8 cellular contexts compared by ENCODE assay signal in the genomic region with DNA sequence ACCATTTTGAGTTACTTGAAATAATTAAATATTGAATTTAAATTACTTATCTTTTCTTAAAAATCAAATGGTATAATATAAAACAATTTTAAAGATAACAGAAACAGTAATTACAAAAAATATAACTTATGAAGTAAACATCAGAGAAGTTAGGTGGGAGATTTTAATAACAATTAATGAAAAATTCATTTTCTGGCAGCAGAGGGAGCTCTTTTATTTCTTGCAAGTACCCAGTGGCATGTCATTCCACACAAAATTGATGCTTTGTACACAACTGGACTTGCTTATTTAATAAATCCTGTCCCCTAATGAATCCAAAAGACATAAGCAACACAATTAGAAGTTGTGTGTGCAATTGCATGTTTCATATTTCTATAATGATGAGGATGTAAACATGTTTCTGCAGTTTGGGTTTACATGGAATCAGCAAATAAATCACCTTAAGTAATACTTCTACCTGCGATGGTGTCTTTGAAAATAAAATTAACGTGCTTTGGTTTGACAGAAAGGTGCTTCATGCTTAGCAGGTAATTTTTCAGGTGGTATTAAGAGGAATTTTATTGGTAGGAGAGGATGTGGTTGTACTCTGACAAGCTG.
A peak's percentile ranks its signal among the peaks of the same experiment; 100 is the strongest.
DNase-seq lines count a peak whose midpoint lies in the region; ATAC-seq, FAIRE-seq and TF ChIP-seq lines count a peak whose summit lies in the region.

No MANE protein-coding gene starts in this region.

- H4K8ac ChIP-seq in neuronal stem cell (ENCODE audit: low read depth, low read length) = no peak overlapping the region

- H3K4me2 ChIP-seq in neuronal stem cell (ENCODE audit: insufficient read depth, low read length, poor library complexity, severe bottlenecking) (no peak overlapping the region), osteoblast (ENCODE audit: insufficient read depth, low read length) (no peak overlapping the region)

- no peak overlapping the region for H3K14ac ChIP-seq in neuronal stem cell (ENCODE audit: low read length)

- H2BK120ac ChIP-seq in neuronal stem cell (ENCODE audit: low read depth, low read length) = no peak overlapping the region

- H2BK15ac ChIP-seq in neuronal stem cell (ENCODE audit: low read length) = no peak overlapping the region

- WGBS in neuronal stem cell (ENCODE audit: extremely low coverage in 2 of 2, insufficient read length in 2 of 2, insufficient replicate concordance in 1 of 2), 2 donors = no CpG with 5 or more reads among the region's 2 CpGs
- WGBS in tibial nerve, 2 donors = 65 to 83% methylated on average over 2 of the region's 2 CpGs

- CTCF ChIA-PET in Calu3 (lab: Charles Lee) = no interaction called here

- intact Hi-C loops in Calu3 (cut with micrococcal nuclease; ENCODE audit: unreplicated experiment) (loop anchor here (10.0 kb wide), 1 partner anchor 621 kb away; no protein-coding TSS in a partner anchor), kidney (cut with DNase I) (no loop called here), left colon (cut with DNase I, micrococcal nuclease) (no loop called here)

- H3K4ac ChIP-seq in neuronal stem cell (ENCODE audit: low read length) = no peak overlapping the region

- ATAC-seq in left colon = no peak

- no peak overlapping the region for H3K18ac ChIP-seq in neuronal stem cell (ENCODE audit: low read length)

- TF ChIP-seq EP300 in tibial nerve (IDR thresholded peaks at IDR 0.05) = no peak

- H3K4me1 Mint-ChIP-seq in Calu3 (ENCODE audit: low read depth, unreplicated experiment) = no peaks in the 10 kb centered on the region

- H3K9me3 ChIP-seq in kidney (ENCODE audit: control insufficient read depth in 1 of 2, low read length in 2 of 2) (no peaks in the 10 kb centered on the region), neuronal stem cell (replicated peaks in 1 of 2; ENCODE audit: control insufficient read depth in 2 of 2, insufficient read depth in 1 of 2, low read depth in 1 of 2, low read length in 2 of 2) (no peaks in the 10 kb centered on the region), tibial nerve (no peaks in the 10 kb centered on the region), osteoblast (ENCODE audit: low read depth, low read length) (no peaks in the 10 kb centered on the region)

- H3K27ac ChIP-seq in kidney (ENCODE audit: low read depth in 2 of 2, low read length in 2 of 2) (no peak overlapping the region), neuronal stem cell (replicated peaks; ENCODE audit: low read length) (no peak overlapping the region), tibial nerve (no peak overlapping the region), osteoblast (ENCODE audit: low read depth, low read length) (no peak overlapping the region)

- no TSS peak for BruUV-seq in Calu3 (replicated peaks; lab: Mats Ljungman, UMichigan)

- TF ChIP-seq POLR2A in tibial nerve (IDR thresholded peaks at IDR 0.05) = no peak

- H4K20me1 ChIP-seq in osteoblast (ENCODE audit: insufficient read depth, low read length) = no peaks in the 10 kb centered on the region

- no peak overlapping the region for H2AFZ ChIP-seq in neuronal stem cell (ENCODE audit: low read length)
- H2AFZ ChIP-seq in osteoblast (ENCODE audit: low read length) = no peak overlapping the region

- H3K4me1 ChIP-seq in kidney (ENCODE audit: control insufficient read depth in 1 of 2, insufficient read depth in 1 of 2, low read depth in 1 of 2, low read length in 2 of 2) (no peaks in the 10 kb centered on the region), neuronal stem cell (ENCODE audit: control insufficient read depth in 2 of 2, insufficient read depth in 1 of 2, low read depth in 1 of 2, low read length in 2 of 2) (peaks cover 0 to 2% of the 10 kb centered on the region in 2 donors), tibial nerve (peaks cover 0 to 4% (median 0%) of the 10 kb centered on the region in 4 donors), osteoblast (ENCODE audit: insufficient read depth, low read length) (no peaks in the 10 kb centered on the region)

- H3K27ac Mint-ChIP-seq in Calu3 (ENCODE audit: unreplicated experiment) = no peak overlapping the region

- no peaks in the 10 kb centered on the region for H3K79me1 ChIP-seq in neuronal stem cell (ENCODE audit: low read depth, low read length)

- H2BK12ac ChIP-seq in neuronal stem cell (ENCODE audit: low read length) = no peak overlapping the region

- H3K36me3 Mint-ChIP-seq in Calu3 (ENCODE audit: insufficient read depth, unreplicated experiment) = no peaks in the 10 kb centered on the region

- no peaks in the 10 kb centered on the region for H3K27me3 ChIP-seq in neuronal stem cell (ENCODE audit: control insufficient read depth in 3 of 3, insufficient read depth in 3 of 3, low read depth in 1 of 3, low read length in 3 of 3)
- no peaks in the 10 kb centered on the region for H3K27me3 ChIP-seq in tibial nerve
- H3K27me3 ChIP-seq in osteoblast (ENCODE audit: insufficient read depth, low read length) = no peaks in the 10 kb centered on the region

- H3K79me2 ChIP-seq in osteoblast (ENCODE audit: insufficient read depth, low read length) = no peaks in the 10 kb centered on the region

- no peak overlapping the region for H3K23ac ChIP-seq in neuronal stem cell (ENCODE audit: low read depth, low read length, poor library complexity)

- H3K9ac ChIP-seq in kidney (ENCODE audit: low read length in 2 of 2) (no peak overlapping the region), neuronal stem cell (ENCODE audit: low read depth, low read length, poor library complexity) (no peak overlapping the region)

- no peak overlapping the region for H2BK5ac ChIP-seq in neuronal stem cell (ENCODE audit: low read length)

- no peaks in the 10 kb centered on the region for H3K27me3 Mint-ChIP-seq in Calu3 (ENCODE audit: unreplicated experiment)

- FAIRE-seq in kidney (lab: Jason Lieb, UNC) = peak; percentile 87

- DNase-seq in Calu3 (no peak), HuH-7 (ENCODE audit: low spot score) (peak; percentile 2), SK-MEL-5 (ENCODE audit: low read depth, low spot score) (peak; percentile 47), kidney (no peak), neuronal stem cell (ENCODE audit: low spot score) (no peak), tibial nerve (ENCODE audit: low spot score in 2 of 2) (no peak), left colon (no peak), osteoblast (ENCODE audit: insufficient read length, low spot score, missing footprints) (no peak)

- H3K9me3 Mint-ChIP-seq in Calu3 (ENCODE audit: low read depth, unreplicated experiment) = no peaks in the 10 kb centered on the region

- in situ Hi-C loops in SK-MEL-5 (cut with HindIII; ENCODE audit: low pct_unique_long_range_greater_than_20kb, low sequenced_read_pairs) = no loop called here

- H3K36me3 ChIP-seq in kidney (ENCODE audit: control insufficient read depth in 1 of 2, insufficient read depth in 2 of 2, low read length in 2 of 2) (no peaks in the 10 kb centered on the region), neuronal stem cell (replicated peaks in 1 of 2; ENCODE audit: control insufficient read depth in 2 of 2, insufficient read depth in 2 of 2, low read length in 2 of 2) (no peaks in the 10 kb centered on the region), tibial nerve (no peaks in the 10 kb centered on the region), osteoblast (ENCODE audit: insufficient read depth, low read length) (no peaks in the 10 kb centered on the region)

- no peak overlapping the region for H4K91ac ChIP-seq in neuronal stem cell (ENCODE audit: low read depth, low read length, poor library complexity)

- peak; percentile 35 for TF ChIP-seq CTCF in Calu3 (IDR thresholded peaks at IDR 0.05; ENCODE audit: unreplicated experiment)
- no peak for TF ChIP-seq CTCF in kidney (IDR thresholded peaks at IDR 0.05; ENCODE audit: borderline replicate concordance, extremely low read depth, insufficient read depth)
- no peak for TF ChIP-seq CTCF in tibial nerve (IDR thresholded peaks at IDR 0.05)
- no peak for TF ChIP-seq CTCF in osteoblast (IDR thresholded peaks at IDR 0.05; ENCODE audit: extremely low read depth, low read depth, low read length)

- no peak overlapping the region for H3K4me3 ChIP-seq in kidney (ENCODE audit: low read length in 2 of 2)
- no peak overlapping the region for H3K4me3 ChIP-seq in neuronal stem cell (ENCODE audit: low read length in 2 of 2)
- H3K4me3 ChIP-seq in tibial nerve = no peak overlapping the region
- H3K4me3 ChIP-seq in osteoblast (ENCODE audit: insufficient read depth, low read length) = no peak overlapping the region

- H2AK5ac ChIP-seq in neuronal stem cell (ENCODE audit: low read depth, low read length) = no peak overlapping the region

- H3K4me3 Mint-ChIP-seq in Calu3 (ENCODE audit: low read depth, unreplicated experiment) = no peak overlapping the region

Comparison
In these comparisons a context has a peak if more than half of its experiments do, and no peak if none do; other contexts are left out.
1. DNase-seq: peak in HuH-7 (single experiment) and SK-MEL-5 (single experiment); none in Calu3 (single experiment), kidney (single experiment), neuronal stem cell (single experiment), tibial nerve (0 of 2), left colon (0 of 2) and osteoblast (single experiment).